ENCODE assay signal across 1 cellular context in genomic region chr12:48957141-48958048, GRCh38.
TF ChIP-seq lines count a peak whose summit lies in the region.

TSS of gene ARF3 (minus strand) at chr12:48957487. CDS start at chr12:48941095, 16,392 bp downstream.

TF ChIP-seq in K562, 482 proteins besides CTCF, POLR2A, EP300 and RAD21 (continued from another document and continues in another):
- TF ChIP-seq E2F6 (IDR thresholded peaks at IDR 0.05; ENCODE audit: borderline replicate concordance in 1 of 2, extremely low read depth in 1 of 2, insufficient read depth in 1 of 2, insufficient read length in 1 of 2, low read depth in 1 of 2, low read length in 1 of 2, poor library complexity in 1 of 2, severe bottlenecking in 1 of 2), result no peak
- TF ChIP-seq POLR3A (IDR thresholded peaks at IDR 0.05; ENCODE audit: borderline replicate concordance, extremely low read depth, insufficient read depth, insufficient read length), result no peak
- no peak for TF ChIP-seq ZNF232 (CRISPR knock-in tag; IDR thresholded peaks at IDR 0.05)
- TF ChIP-seq CGGBP1 (CRISPR knock-in tag; IDR thresholded peaks at IDR 0.05), result no peak
- TF ChIP-seq CEBPB (tag; IDR thresholded peaks at IDR 0.05), result no peak
- TF ChIP-seq SNRNP70 (optimal IDR thresholded peaks at IDR 0.05; ENCODE audit: low read depth, low read length), result no peak
- peak; percentile 80 for TF ChIP-seq POLR2B (IDR thresholded peaks at IDR 0.05; ENCODE audit: low read depth, partially characterized antibody)
- no peak for TF ChIP-seq SMARCC2 (IDR thresholded peaks at IDR 0.05; ENCODE audit: low read depth)
- TF ChIP-seq PPARD (CRISPR knock-in tag; IDR thresholded peaks at IDR 0.05), result no peak
- TF ChIP-seq ILF3 (IDR thresholded peaks at IDR 0.05; ENCODE audit: borderline replicate concordance), result no peak
- TF ChIP-seq CTCFL (IDR thresholded peaks at IDR 0.05; ENCODE audit: borderline replicate concordance, insufficient read depth, low read depth, low read length, poor library complexity, severe bottlenecking), result no peak
- TF ChIP-seq RBM25 (IDR thresholded peaks at IDR 0.05; ENCODE audit: low read depth, low read length, severe bottlenecking), result peak; percentile 100
- no peak for TF ChIP-seq HIVEP1 (CRISPR knock-in tag; IDR thresholded peaks at IDR 0.05)
- no peak for TF ChIP-seq CLOCK (CRISPR knock-in tag; IDR thresholded peaks at IDR 0.05; ENCODE audit: borderline replicate concordance)
- peak in 1 of 2 experiments; percentile 27; a peak in 1 of 4 replicates for TF ChIP-seq UBTF (IDR thresholded peaks at IDR 0.05; ENCODE audit: borderline replicate concordance in 1 of 2, low read depth in 2 of 2, low read length in 2 of 2)
- TF ChIP-seq KDM2B (CRISPR knock-in tag; IDR thresholded peaks at IDR 0.05), result no peak
- TF ChIP-seq KLF16 (IDR thresholded peaks at IDR 0.05), result no peak
- no peak for TF ChIP-seq ZNF3 (CRISPR knock-in tag; IDR thresholded peaks at IDR 0.05)
- no peak for TF ChIP-seq TAF1 (IDR thresholded peaks at IDR 0.05; ENCODE audit: control insufficient read depth, extremely low read depth, insufficient read depth, low read length, severe bottlenecking)
- no peak for TF ChIP-seq SMAD3 (CRISPR knock-in tag; conservative IDR thresholded peaks at IDR 0.05)
- TF ChIP-seq RBM34 (IDR thresholded peaks at IDR 0.05; ENCODE audit: borderline replicate concordance, insufficient read depth, low read length), result no peak
- no peak for TF ChIP-seq NBN (IDR thresholded peaks at IDR 0.05; ENCODE audit: low read depth)
- peak; percentile 61 for TF ChIP-seq KDM5B (IDR thresholded peaks at IDR 0.05; ENCODE audit: insufficient replicate concordance, low read depth, low read length)
- peak; percentile 11; the same call in 1 of the 2 replicates for TF ChIP-seq CTBP1 (IDR thresholded peaks at IDR 0.05; ENCODE audit: borderline replicate concordance)
- no peak for TF ChIP-seq CBFB (CRISPR knock-in tag; IDR thresholded peaks at IDR 0.05)
- TF ChIP-seq MXI1 (IDR thresholded peaks at IDR 0.05; ENCODE audit: low read depth, low read length), result peak; percentile 89
- no peak for TF ChIP-seq ZNF239 (CRISPR knock-in tag; IDR thresholded peaks at IDR 0.05)
- no peak for TF ChIP-seq ATF3 (IDR thresholded peaks at IDR 0.05)
- no peak for TF ChIP-seq ATF3 (CRISPR knock-in tag; conservative IDR thresholded peaks at IDR 0.05)
- TF ChIP-seq SFPQ (IDR thresholded peaks at IDR 0.05; ENCODE audit: low read depth, low read length), result no peak
- no peak for TF ChIP-seq ZNF830 (CRISPR knock-in tag; IDR thresholded peaks at IDR 0.05)
- TF ChIP-seq JUND (IDR thresholded peaks at IDR 0.05; ENCODE audit: borderline replicate concordance, low read depth, low read length), result no peak
- TF ChIP-seq JUND (tag; IDR thresholded peaks at IDR 0.05; ENCODE audit: borderline replicate concordance, low read depth, low read length), result no peak; the same call in 2 of the 3 replicates
- TF ChIP-seq ZNF124 (CRISPR knock-in tag; IDR thresholded peaks at IDR 0.05), result no peak
- TF ChIP-seq USF1 (CRISPR knock-in tag; IDR thresholded peaks at IDR 0.05), result no peak
- no peak for TF ChIP-seq BDP1 (IDR thresholded peaks at IDR 0.05; ENCODE audit: insufficient read depth, insufficient read length)
- no peak for TF ChIP-seq ZNF77 (CRISPR knock-in tag; IDR thresholded peaks at IDR 0.05)
- TF ChIP-seq GTF2E2 (tag; IDR thresholded peaks at IDR 0.05), result no peak
- no peak for TF ChIP-seq HBP1 (CRISPR knock-in tag; IDR thresholded peaks at IDR 0.05)
- TF ChIP-seq HDAC3 (IDR thresholded peaks at IDR 0.05; ENCODE audit: borderline replicate concordance, partially characterized antibody), result peak; percentile 87
- no peak for TF ChIP-seq KAT8 (IDR thresholded peaks at IDR 0.05; ENCODE audit: low read depth)
- TF ChIP-seq IRF2 (CRISPR knock-in tag; IDR thresholded peaks at IDR 0.05), result no peak
- no peak for TF ChIP-seq IFI16 (CRISPR knock-in tag; IDR thresholded peaks at IDR 0.05)
- TF ChIP-seq NONO (IDR thresholded peaks at IDR 0.05; ENCODE audit: low read depth in 2 of 2, low read length in 1 of 2), result no peak; a peak in 1 of 4 replicates
- TF ChIP-seq SNIP1 (IDR thresholded peaks at IDR 0.05; ENCODE audit: low read depth), result no peak
- TF ChIP-seq SRSF9 (IDR thresholded peaks at IDR 0.05; ENCODE audit: borderline replicate concordance, low read depth, low read length), result no peak
- no peak for TF ChIP-seq C11orf30 (IDR thresholded peaks at IDR 0.05; ENCODE audit: low read depth)
- no peak for TF ChIP-seq MCM5 (IDR thresholded peaks at IDR 0.05; ENCODE audit: low read depth)
- no peak for TF ChIP-seq MITF (IDR thresholded peaks at IDR 0.05)
- TF ChIP-seq KDM1A (IDR thresholded peaks at IDR 0.05), result no peak
- no peak for TF ChIP-seq TCF7 (IDR thresholded peaks at IDR 0.05; ENCODE audit: borderline replicate concordance)
- no peak for TF ChIP-seq MED1 (CRISPR knock-in tag; IDR thresholded peaks at IDR 0.05; ENCODE audit: borderline replicate concordance)
- TF ChIP-seq PATZ1 (CRISPR knock-in tag; IDR thresholded peaks at IDR 0.05; ENCODE audit: borderline replicate concordance), result no peak
